ENCODE assay signal across 8 cellular contexts in genomic region chr4:184281231-184282139, GRCh38.
DNase-seq lines count a peak whose midpoint lies in the region; ATAC-seq and TF ChIP-seq lines count a peak whose summit lies in the region.

No MANE protein-coding gene starts in this region.

- peak overlapping the region; percentile 83 for H3K27ac Mint-ChIP-seq in activated B cell treated with CpG ODN at 0.5 μM for 24 hours
- H3K27ac Mint-ChIP-seq in natural killer cell treated with Interleukin-12 subunit alpha and Interleukin-12 subunit beta and Interleukin-15 and Interleukin-18, amount 100 ng/mL, for 72 hours = peak overlapping the region; percentile 69 to 85

- H3K4me3 Mint-ChIP-seq in activated B cell treated with CpG ODN at 0.5 μM for 24 hours = peak overlapping the region; percentile 28
- H3K4me3 Mint-ChIP-seq in natural killer cell treated with Interleukin-12 subunit alpha and Interleukin-12 subunit beta and Interleukin-15 and Interleukin-18, amount 100 ng/mL, for 72 hours = peak overlapping the region; percentile 25

- intact Hi-C loops in activated B cell treated with CpG ODN at 0.5 μM for 24 hours (cut with micrococcal nuclease) = loop anchor here (5.0 kb wide), 1 partner anchor 366 kb away; the partner anchor contains the start of genes CASP3 and PRIMPOL
- intact Hi-C loops in left colon (cut with DNase I, micrococcal nuclease) = no loop called here

- ATAC-seq in GM18868 (IDR thresholded peaks at IDR 0.05; ENCODE audit: unreplicated experiment) = peak; percentile 38
- peak; percentile 27 for ATAC-seq in HG02623 (IDR thresholded peaks at IDR 0.05; ENCODE audit: unreplicated experiment)
- ATAC-seq in activated B cell treated with CpG ODN at 0.5 μM for 24 hours (ENCODE audit: low read depth) = no peak
- ATAC-seq in natural killer cell treated with Interleukin-12 subunit alpha and Interleukin-12 subunit beta and Interleukin-15 and Interleukin-18, amount 100 ng/mL, for 72 hours = no peak
- ATAC-seq in left colon = no peak

- CTCF ChIA-PET in activated B cell treated with CpG ODN at 0.5 μM for 24 hours (lab: Charles Lee) = interaction anchor here (0.7 to 7.4 kb wide), 5 partner anchors 9 to 106 kb away, joined by 3 to 119 read pairs (median 7); no protein-coding TSS in a partner anchor

- DNase-seq in activated B cell treated with CpG ODN at 0.5 μM for 24 hours (no peak), COLO829 (ENCODE audit: low spot score) (no peak), inferior parietal cortex (ENCODE audit: extremely low spot score) (no peak), middle frontal gyrus (ENCODE audit: extremely low spot score, low spot score) (no peak), left colon (no peak)
- DNase-seq in natural killer cell treated with Interleukin-12 subunit alpha and Interleukin-12 subunit beta and Interleukin-15 and Interleukin-18, amount 100 ng/mL, for 72 hours (ENCODE audit: low spot score) = no peak

- H3K27me3 Mint-ChIP-seq in activated B cell treated with CpG ODN at 0.5 μM for 24 hours = no peaks in the 10 kb centered on the region
- no peaks in the 10 kb centered on the region for H3K27me3 Mint-ChIP-seq in natural killer cell treated with Interleukin-12 subunit alpha and Interleukin-12 subunit beta and Interleukin-15 and Interleukin-18, amount 100 ng/mL, for 72 hours

- no peak for TF ChIP-seq CTCF in activated B cell treated with CpG ODN at 0.5 μM for 24 hours (IDR thresholded peaks at IDR 0.05)

- H3K36me3 Mint-ChIP-seq in activated B cell treated with CpG ODN at 0.5 μM for 24 hours (ENCODE audit: low read depth) = peaks cover 4% of the 10 kb centered on the region
- H3K36me3 Mint-ChIP-seq in natural killer cell treated with Interleukin-12 subunit alpha and Interleukin-12 subunit beta and Interleukin-15 and Interleukin-18, amount 100 ng/mL, for 72 hours = peaks cover 4% of the 10 kb centered on the region

- POLR2A ChIA-PET in activated B cell treated with CpG ODN at 0.5 μM for 24 hours (lab: Charles Lee) = interaction anchor here (0.8 to 7.4 kb wide), 11 partner anchors 15 to 256 kb away, joined by 3 to 177 read pairs (median 6); partner anchors contain the start of gene IRF2

- peaks cover 66% of the 10 kb centered on the region for H3K4me1 Mint-ChIP-seq in activated B cell treated with CpG ODN at 0.5 μM for 24 hours
- H3K4me1 Mint-ChIP-seq in natural killer cell treated with Interleukin-12 subunit alpha and Interleukin-12 subunit beta and Interleukin-15 and Interleukin-18, amount 100 ng/mL, for 72 hours (ENCODE audit: low read depth in 2 of 2) = peaks cover 19 to 42% of the 10 kb centered on the region in 2 donors

- peaks cover 7% of the 10 kb centered on the region for H3K9me3 Mint-ChIP-seq in activated B cell treated with CpG ODN at 0.5 μM for 24 hours
- H3K9me3 Mint-ChIP-seq in natural killer cell treated with Interleukin-12 subunit alpha and Interleukin-12 subunit beta and Interleukin-15 and Interleukin-18, amount 100 ng/mL, for 72 hours = peaks cover 3% of the 10 kb centered on the region

Comparison
In these comparisons a context has a peak if more than half of its experiments do, and no peak if none do; other contexts are left out.
1. ATAC-seq: peak in GM18868 (single experiment) and HG02623 (single experiment); none in activated B cell treated with CpG ODN at 0.5 μM for 24 hours (single experiment), natural killer cell treated with Interleukin-12 subunit alpha and Interleukin-12 subunit beta and Interleukin-15 and Interleukin-18, amount 100 ng/mL, for 72 hours (0 of 2) and left colon (single experiment).